22 cellular contexts compared by ENCODE assay signal in genomic region chr18:79776674-79777073, GRCh38. TPM values are rescaled to one million over a fixed set of nuclear protein-coding genes. Genes with fewer than 3 reads are reported as not detected.
"Had no signal": no experiment of that assay in that cellular context is flagged by ENCODE, and none has a peak within 500 bp of the region (broad histone marks: within the 10 kb centered on the region; RNA-seq: fewer than 3 reads in every experiment).

No MANE protein-coding gene starts in this region.

- ATAC-seq: SK-N-SH treated with all-trans-retinoic acid at 6 μM for 48 hours had no signal

- H3K9me3 ChIP-seq: MG63, SJCRH30 had no signal

- H3K27ac ChIP-seq: SJCRH30 had no signal

- H3K27me3 ChIP-seq: MG63, SJCRH30 had no signal

- DNase-seq: Karpas-422, KG1, MG63, NCI-H1092, NCI-H1105 treated with DMSO at 0.1 percent for 48 hours, NCI-H1417 treated with DMSO at 0.1 percent for 48 hours, NCI-H146, NCI-H1694 treated with DMSO at 0.1 percent for 48 hours, NCI-H1930, NCI-H2081, NCI-H2107, NCI-H226, NCI-H446, NCI-H510A, NCI-H524 treated with DMSO at 0.1 percent for 48 hours, NCI-H69, NCI-H774, SHP77, SJCRH30 had no signal

- FAIRE-seq: RCC 7860 had no signal

- H3K36me3 ChIP-seq: MG63, SJCRH30 had no signal

- H3K4me1 ChIP-seq: SJCRH30 had no signal

- H3K4me3 ChIP-seq: MG63, SJCRH30 had no signal

RNA-seq across cellular contexts. Expression of gene KCNG2, which starts 21.1 kb away (rescaled TPM):
- total RNA-seq: HT-29, SJCRH30 had no signal
